2 cellular contexts compared by ENCODE assay signal in the genomic region with DNA sequence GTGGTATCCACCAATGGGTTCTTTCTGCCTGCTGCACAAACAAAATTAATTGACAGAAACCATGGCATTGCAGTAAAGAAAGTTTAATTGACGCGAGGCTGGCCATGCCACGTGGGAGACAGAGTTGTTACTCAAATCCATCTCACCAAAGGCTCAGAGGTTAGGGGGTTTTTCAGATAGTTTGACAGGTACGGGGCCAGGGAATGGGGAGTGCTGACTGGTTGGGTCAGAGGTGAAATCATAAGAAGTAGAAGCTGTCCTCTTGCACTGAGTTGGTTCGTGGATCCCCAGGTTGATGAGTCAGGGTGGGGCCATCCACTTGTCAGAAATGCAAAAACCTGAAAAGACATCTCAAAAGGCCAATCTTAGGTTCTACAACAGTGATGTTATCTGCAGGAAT.
TF ChIP-seq lines count a peak whose summit lies in the region.

No MANE protein-coding gene starts in this region.

TF ChIP-seq in SK-N-SH, 30 proteins besides CTCF, POLR2A, EP300 and RAD21:
- TF ChIP-seq FOSL2 (IDR thresholded peaks at IDR 0.05; ENCODE audit: borderline replicate concordance, low read depth) (no peak), MXI1 (IDR thresholded peaks at IDR 0.05; ENCODE audit: low read depth, low read length) (no peak), FOXM1 (IDR thresholded peaks at IDR 0.05; ENCODE audit: low read depth) (no peak), GABPA (IDR thresholded peaks at IDR 0.05; ENCODE audit: low read depth) (no peak), GATA2 (CRISPR knock-in tag; IDR thresholded peaks at IDR 0.05) (no peak), ELF1 (IDR thresholded peaks at IDR 0.05) (no peak)
- TF ChIP-seq, protein P1, sequence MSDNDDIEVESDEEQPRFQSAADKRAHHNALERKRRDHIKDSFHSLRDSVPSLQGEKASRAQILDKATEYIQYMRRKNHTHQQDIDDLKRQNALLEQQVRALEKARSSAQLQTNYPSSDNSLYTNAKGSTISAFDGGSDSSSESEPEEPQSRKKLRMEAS (IDR thresholded peaks at IDR 0.05; ENCODE audit: low read depth), result no peak

TF ChIP-seq in SK-N-SH treated with all-trans-retinoic acid at 6 μM for 48 hours, 23 proteins besides CTCF, POLR2A, EP300 and RAD21:
- TF ChIP-seq, protein P2, sequence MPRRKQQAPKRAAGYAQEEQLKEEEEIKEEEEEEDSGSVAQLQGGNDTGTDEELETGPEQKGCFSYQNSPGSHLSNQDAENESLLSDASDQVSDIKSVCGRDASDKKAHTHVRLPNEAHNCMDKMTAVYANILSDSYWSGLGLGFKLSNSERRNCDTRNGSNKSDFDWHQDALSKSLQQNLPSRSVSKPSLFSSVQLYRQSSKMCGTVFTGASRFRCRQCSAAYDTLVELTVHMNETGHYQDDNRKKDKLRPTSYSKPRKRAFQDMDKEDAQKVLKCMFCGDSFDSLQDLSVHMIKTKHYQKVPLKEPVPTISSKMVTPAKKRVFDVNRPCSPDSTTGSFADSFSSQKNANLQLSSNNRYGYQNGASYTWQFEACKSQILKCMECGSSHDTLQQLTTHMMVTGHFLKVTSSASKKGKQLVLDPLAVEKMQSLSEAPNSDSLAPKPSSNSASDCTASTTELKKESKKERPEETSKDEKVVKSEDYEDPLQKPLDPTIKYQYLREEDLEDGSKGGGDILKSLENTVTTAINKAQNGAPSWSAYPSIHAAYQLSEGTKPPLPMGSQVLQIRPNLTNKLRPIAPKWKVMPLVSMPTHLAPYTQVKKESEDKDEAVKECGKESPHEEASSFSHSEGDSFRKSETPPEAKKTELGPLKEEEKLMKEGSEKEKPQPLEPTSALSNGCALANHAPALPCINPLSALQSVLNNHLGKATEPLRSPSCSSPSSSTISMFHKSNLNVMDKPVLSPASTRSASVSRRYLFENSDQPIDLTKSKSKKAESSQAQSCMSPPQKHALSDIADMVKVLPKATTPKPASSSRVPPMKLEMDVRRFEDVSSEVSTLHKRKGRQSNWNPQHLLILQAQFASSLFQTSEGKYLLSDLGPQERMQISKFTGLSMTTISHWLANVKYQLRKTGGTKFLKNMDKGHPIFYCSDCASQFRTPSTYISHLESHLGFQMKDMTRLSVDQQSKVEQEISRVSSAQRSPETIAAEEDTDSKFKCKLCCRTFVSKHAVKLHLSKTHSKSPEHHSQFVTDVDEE (CRISPR knock-in tag; IDR thresholded peaks at IDR 0.05), result no peak
- TF ChIP-seq ZFP3 (CRISPR knock-in tag; IDR thresholded peaks at IDR 0.05) (no peak), TOX (CRISPR knock-in tag; IDR thresholded peaks at IDR 0.05; ENCODE audit: borderline replicate concordance) (no peak), SNAI2 (CRISPR knock-in tag; IDR thresholded peaks at IDR 0.05) (no peak), ISL1 (CRISPR knock-in tag; IDR thresholded peaks at IDR 0.05) (no peak), ESRRG (CRISPR knock-in tag; IDR thresholded peaks at IDR 0.05) (no peak), PPARA (CRISPR knock-in tag; IDR thresholded peaks at IDR 0.05; ENCODE audit: borderline replicate concordance) (no peak), CSDC2 (CRISPR knock-in tag; IDR thresholded peaks at IDR 0.05) (no peak), OSR1 (CRISPR knock-in tag; IDR thresholded peaks at IDR 0.05) (no peak), PATZ1 (CRISPR knock-in tag; IDR thresholded peaks at IDR 0.05; ENCODE audit: borderline replicate concordance) (no peak), ZFP30 (CRISPR knock-in tag; IDR thresholded peaks at IDR 0.05) (no peak), ZNF8 (CRISPR knock-in tag; IDR thresholded peaks at IDR 0.05) (no peak), GLIS3 (CRISPR knock-in tag; IDR thresholded peaks at IDR 0.05) (no peak)
- TF ChIP-seq, protein P3, sequence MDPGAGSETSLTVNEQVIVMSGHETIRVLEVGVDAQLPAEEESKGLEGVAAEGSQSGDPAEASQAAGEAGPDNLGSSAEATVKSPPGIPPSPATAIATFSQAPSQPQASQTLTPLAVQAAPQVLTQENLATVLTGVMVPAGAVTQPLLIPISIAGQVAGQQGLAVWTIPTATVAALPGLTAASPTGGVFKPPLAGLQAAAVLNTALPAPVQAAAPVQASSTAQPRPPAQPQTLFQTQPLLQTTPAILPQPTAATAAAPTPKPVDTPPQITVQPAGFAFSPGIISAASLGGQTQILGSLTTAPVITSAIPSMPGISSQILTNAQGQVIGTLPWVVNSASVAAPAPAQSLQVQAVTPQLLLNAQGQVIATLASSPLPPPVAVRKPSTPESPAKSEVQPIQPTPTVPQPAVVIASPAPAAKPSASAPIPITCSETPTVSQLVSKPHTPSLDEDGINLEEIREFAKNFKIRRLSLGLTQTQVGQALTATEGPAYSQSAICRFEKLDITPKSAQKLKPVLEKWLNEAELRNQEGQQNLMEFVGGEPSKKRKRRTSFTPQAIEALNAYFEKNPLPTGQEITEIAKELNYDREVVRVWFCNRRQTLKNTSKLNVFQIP (CRISPR knock-in tag; IDR thresholded peaks at IDR 0.05; ENCODE audit: borderline replicate concordance, low read depth), result no peak
- TF ChIP-seq, protein P4, sequence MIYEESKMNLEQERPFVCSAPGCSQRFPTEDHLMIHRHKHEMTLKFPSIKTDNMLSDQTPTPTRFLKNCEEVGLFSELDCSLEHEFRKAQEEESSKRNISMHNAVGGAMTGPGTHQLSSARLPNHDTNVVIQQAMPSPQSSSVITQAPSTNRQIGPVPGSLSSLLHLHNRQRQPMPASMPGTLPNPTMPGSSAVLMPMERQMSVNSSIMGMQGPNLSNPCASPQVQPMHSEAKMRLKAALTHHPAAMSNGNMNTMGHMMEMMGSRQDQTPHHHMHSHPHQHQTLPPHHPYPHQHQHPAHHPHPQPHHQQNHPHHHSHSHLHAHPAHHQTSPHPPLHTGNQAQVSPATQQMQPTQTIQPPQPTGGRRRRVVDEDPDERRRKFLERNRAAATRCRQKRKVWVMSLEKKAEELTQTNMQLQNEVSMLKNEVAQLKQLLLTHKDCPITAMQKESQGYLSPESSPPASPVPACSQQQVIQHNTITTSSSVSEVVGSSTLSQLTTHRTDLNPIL (CRISPR knock-in tag; IDR thresholded peaks at IDR 0.05; ENCODE audit: low read depth), result no peak
- TF ChIP-seq, protein P5, sequence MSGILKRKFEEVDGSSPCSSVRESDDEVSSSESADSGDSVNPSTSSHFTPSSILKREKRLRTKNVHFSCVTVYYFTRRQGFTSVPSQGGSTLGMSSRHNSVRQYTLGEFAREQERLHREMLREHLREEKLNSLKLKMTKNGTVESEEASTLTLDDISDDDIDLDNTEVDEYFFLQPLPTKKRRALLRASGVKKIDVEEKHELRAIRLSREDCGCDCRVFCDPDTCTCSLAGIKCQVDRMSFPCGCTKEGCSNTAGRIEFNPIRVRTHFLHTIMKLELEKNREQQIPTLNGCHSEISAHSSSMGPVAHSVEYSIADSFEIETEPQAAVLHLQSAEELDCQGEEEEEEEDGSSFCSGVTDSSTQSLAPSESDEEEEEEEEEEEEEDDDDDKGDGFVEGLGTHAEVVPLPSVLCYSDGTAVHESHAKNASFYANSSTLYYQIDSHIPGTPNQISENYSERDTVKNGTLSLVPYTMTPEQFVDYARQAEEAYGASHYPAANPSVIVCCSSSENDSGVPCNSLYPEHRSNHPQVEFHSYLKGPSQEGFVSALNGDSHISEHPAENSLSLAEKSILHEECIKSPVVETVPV (CRISPR knock-in tag; IDR thresholded peaks at IDR 0.05), result no peak
